11 cellular contexts compared by ENCODE assay signal in the genomic region with DNA sequence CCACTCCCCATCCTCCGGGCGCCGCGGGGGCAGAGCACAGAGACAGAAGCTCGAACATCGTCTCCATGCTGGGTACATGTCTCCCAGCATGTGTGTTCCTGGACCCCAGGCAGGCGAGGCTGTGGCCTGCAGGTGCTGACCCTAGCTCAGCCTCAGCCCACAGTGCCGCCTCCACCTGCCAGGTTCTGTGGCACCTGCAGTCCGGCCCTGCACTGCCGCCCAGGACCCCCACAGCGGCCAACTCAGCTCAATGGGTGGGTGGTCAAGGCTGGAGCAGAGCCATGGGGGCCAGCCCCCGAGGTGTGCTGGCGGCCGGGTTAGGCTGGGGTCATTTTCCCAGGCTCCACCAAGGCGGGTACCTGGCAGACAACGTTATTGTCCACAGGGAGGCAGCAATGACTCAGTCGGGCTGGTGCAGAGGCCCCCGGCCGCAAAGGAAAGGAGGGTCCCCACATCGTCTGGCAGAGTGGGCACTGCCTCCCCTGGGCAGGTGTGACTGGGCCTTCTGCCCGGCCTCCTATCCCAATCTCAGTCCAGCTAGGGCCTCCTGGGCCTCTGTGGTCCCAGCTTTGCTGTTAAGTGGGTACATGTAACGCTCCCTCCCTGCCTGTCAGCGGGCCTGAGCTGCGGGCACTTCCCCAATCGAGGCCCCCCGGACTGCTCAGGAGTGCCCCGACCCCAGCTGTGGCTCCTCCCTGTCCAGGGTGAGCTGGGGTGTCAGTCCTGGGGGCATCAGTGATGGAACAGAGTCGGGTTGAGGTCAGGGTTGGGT. TPM values are rescaled to one million over a fixed set of nuclear protein-coding genes. Genes with fewer than 3 reads are reported as not detected.
DNase-seq lines count a peak whose midpoint lies in the region; ATAC-seq, FAIRE-seq and TF ChIP-seq lines count a peak whose summit lies in the region.
"Had no signal": no experiment of that assay in that cellular context is flagged by ENCODE, and none has a peak within 500 bp of the region (broad histone marks: within the 10 kb centered on the region; RNA-seq: fewer than 3 reads in every experiment).

No MANE protein-coding gene starts in this region.

- no peaks in the 10 kb centered on the region for H3K36me3 Mint-ChIP-seq in activated CD4-positive, alpha-beta T cell treated with anti-CD3 and anti-CD28 coated beads for 36 hours (ENCODE audit: low read depth)

- H3K4me2 ChIP-seq in H1 (ENCODE audit: insufficient read depth in 1 of 2, low read depth in 2 of 2, low read length in 2 of 2) = no peak overlapping the region

- H4K5ac ChIP-seq in H1 (ENCODE audit: insufficient read length, low read depth, low read length) = no peak overlapping the region

- H4K20me1 ChIP-seq in H1 (replicated peaks in 1 of 2; ENCODE audit: control insufficient read depth in 1 of 2, insufficient read depth in 2 of 2, low read length in 2 of 2) = peaks cover 3 to 8% of the 10 kb centered on the region in 2 experiments

- no peaks in the 10 kb centered on the region for H3K9me3 Mint-ChIP-seq in activated CD4-positive, alpha-beta T cell treated with anti-CD3 and anti-CD28 coated beads for 36 hours (ENCODE audit: low read depth)
- H3K9me3 Mint-ChIP-seq: central memory CD8-positive, alpha-beta T cell had no signal

- TF ChIP-seq EP300 in H1 (IDR thresholded peaks at IDR 0.05; ENCODE audit: borderline replicate concordance in 1 of 2, low read depth in 2 of 2, low read length in 2 of 2) = no peak

- H3K27ac ChIP-seq in H1 (ENCODE audit: low read depth, low read length) = no peak overlapping the region

- H2AK5ac ChIP-seq in H1 (ENCODE audit: low read depth, low read length) = no peak overlapping the region

- no peak overlapping the region for H3K4me3 ChIP-seq in H1 (ENCODE audit: extremely low read depth in 1 of 4, insufficient read depth in 2 of 4, low read depth in 3 of 4, low read length in 4 of 4)
- no peak overlapping the region for H3K4me3 ChIP-seq in retinal pigment epithelial cell (ENCODE audit: low read length)
- H3K4me3 ChIP-seq: gastroesophageal sphincter had no signal

- H3K4me1 Mint-ChIP-seq in activated CD4-positive, alpha-beta T cell treated with anti-CD3 and anti-CD28 coated beads for 36 hours = peaks cover 7% of the 10 kb centered on the region

- no peak for TF ChIP-seq POLR2A in H1 (IDR thresholded peaks at IDR 0.05; ENCODE audit: control extremely low read depth in 1 of 2, low read depth in 2 of 2, low read length in 2 of 2)

- no peak overlapping the region for H2BK5ac ChIP-seq in H1 (ENCODE audit: low read depth, low read length)

- H3K4ac ChIP-seq in H1 (replicated peaks; ENCODE audit: insufficient read length, low read depth, low read length) = no peak overlapping the region

- peak; percentile 4 for ATAC-seq in activated CD4-positive, alpha-beta T cell treated with anti-CD3 and anti-CD28 coated beads for 36 hours
- ATAC-seq in HG02642 (IDR thresholded peaks at IDR 0.05; ENCODE audit: poor library complexity, unreplicated experiment) (no peak), HG03025 (IDR thresholded peaks at IDR 0.05; ENCODE audit: low FRiP score, unreplicated experiment) (no peak)
- ATAC-seq: gastroesophageal sphincter had no signal

- no peak overlapping the region for H3K4me3 Mint-ChIP-seq in activated CD4-positive, alpha-beta T cell treated with anti-CD3 and anti-CD28 coated beads for 36 hours
- H3K4me3 Mint-ChIP-seq: central memory CD8-positive, alpha-beta T cell had no signal

- 80% methylated on average over 28 of the region's 28 CpGs; no CpG with 5 or more reads in 1 of the 2 experiments for WGBS in H1 (ENCODE audit: extremely low coverage in 1 of 2, insufficient coverage in 1 of 2, insufficient read length in 1 of 2, insufficient replicate concordance in 2 of 2, low coverage in 1 of 2, low lambda C conversion rate in 2 of 2, missing lambda C conversion rate in 1 of 2), 2 experiments

- H3K23ac ChIP-seq in H1 (ENCODE audit: insufficient read length) = no peak overlapping the region

- no peak overlapping the region for H3K14ac ChIP-seq in H1 (ENCODE audit: insufficient read length)

- no peaks in the 10 kb centered on the region for H3K79me2 ChIP-seq in H1 (ENCODE audit: control insufficient read depth in 1 of 2, insufficient read depth in 2 of 2, low read length in 2 of 2)

- H3K79me1 ChIP-seq in H1 (ENCODE audit: low read depth, low read length) = no peaks in the 10 kb centered on the region

- no peaks in the 10 kb centered on the region for H3K9me3 ChIP-seq in H1 (ENCODE audit: insufficient read depth in 2 of 2, low read depth in 1 of 2, low read length in 1 of 2)
- H3K9me3 ChIP-seq: gastroesophageal sphincter had no signal

- H3K23me2 ChIP-seq in H1 (ENCODE audit: low read depth, low read length) = peaks cover 2% of the 10 kb centered on the region; the same call in 1 of the 2 replicates

- POLR2A ChIA-PET in activated CD4-positive, alpha-beta T cell treated with anti-CD3 and anti-CD28 coated beads for 36 hours (lab: Charles Lee) = interaction anchor here (0.5 to 1.1 kb wide), 2 partner anchors 90 to 292 kb away, joined by 3 to 5 read pairs; no protein-coding TSS in a partner anchor
- POLR2A ChIA-PET in H1 (lab: Charles Lee; ENCODE audit: partially characterized antibody) = no interaction called here

- H2BK120ac ChIP-seq in H1 (replicated peaks; ENCODE audit: low read depth, low read length) = no peak overlapping the region

- H3K9ac ChIP-seq in H1 (replicated peaks in 1 of 4; ENCODE audit: extremely low read depth in 1 of 4, low read depth in 3 of 4, low read length in 3 of 4) = no peak overlapping the region

- peaks cover 0 to 14% (median 5%) of the 10 kb centered on the region in 4 experiments; a peak in 5 of 7 replicates for H3K4me1 ChIP-seq in H1 (replicated peaks in 1 of 4; ENCODE audit: control insufficient read depth in 3 of 4, insufficient read depth in 4 of 4, low read length in 3 of 4)

- H4K8ac ChIP-seq in H1 (ENCODE audit: extremely low read depth, insufficient read depth, low read length) = peak overlapping the region; percentile 35; the same call in 1 of the 2 replicates

- FAIRE-seq in H1 (lab: Jason Lieb, UNC) = no peak
- FAIRE-seq: small intestine had no signal

- peak; percentile 56 to 68 for TF ChIP-seq RAD21 in H1 (IDR thresholded peaks at IDR 0.05 in 1 of 2, conservative IDR thresholded peaks at IDR 0.05 in 1 of 2; ENCODE audit: low read depth in 2 of 2, low read length in 2 of 2)

- peaks cover 21% of the 10 kb centered on the region for H3K27me3 Mint-ChIP-seq in activated CD4-positive, alpha-beta T cell treated with anti-CD3 and anti-CD28 coated beads for 36 hours

- H4K91ac ChIP-seq in H1 (replicated peaks; ENCODE audit: insufficient read length, low read length) = no peak overlapping the region

- H3K56ac ChIP-seq in H1 (replicated peaks; ENCODE audit: insufficient read length, low read depth, low read length) = no peak overlapping the region

- no peak for DNase-seq in activated CD4-positive, alpha-beta T cell treated with anti-CD3 and anti-CD28 coated beads for 36 hours
- no peak for DNase-seq in activated CD4-positive, alpha-beta T cell treated with anti-CD3 and anti-CD28 coated beads for 4 hours
- DNase-seq in MV-4-11 (lab: John Stamatoyannopoulos, UW) (peak; percentile 56), H1 (ENCODE audit: low read depth in 1 of 2, low spot score in 2 of 2) (peak in 1 of 2 experiments; percentile 67), retinal pigment epithelial cell (ENCODE audit: low read depth) (no peak), cerebellar nuclear complex (lab: John Stamatoyannopoulos, UW) (no peak)
- DNase-seq: small intestine had no signal

- no peak overlapping the region for H3K27ac Mint-ChIP-seq in activated CD4-positive, alpha-beta T cell treated with anti-CD3 and anti-CD28 coated beads for 36 hours

- no peaks in the 10 kb centered on the region for H3K36me3 ChIP-seq in H1 (ENCODE audit: control insufficient read depth in 2 of 4, insufficient read depth in 4 of 4, low read length in 3 of 4)
- H3K36me3 ChIP-seq: gastroesophageal sphincter had no signal

- intact Hi-C loops in activated CD4-positive, alpha-beta T cell treated with anti-CD3 and anti-CD28 coated beads for 36 hours (cut with DNase I, micrococcal nuclease) = loop anchor here in 1 of 2 experiments (5.0 kb wide), 1 partner anchor 109 kb away; no protein-coding TSS in a partner anchor

- TF ChIP-seq CTCF in H1 (IDR thresholded peaks at IDR 0.05; ENCODE audit: control extremely low read depth in 1 of 3, insufficient read depth in 1 of 3, low read depth in 1 of 3, low read length in 3 of 3) (peak in 2 of 3 experiments; percentile 29 to 48; a peak in 2 of 4 replicates), retinal pigment epithelial cell (conservative IDR thresholded peaks at IDR 0.05; ENCODE audit: low read depth, low read length) (peak; percentile 30)

- H2BK15ac ChIP-seq in H1 (ENCODE audit: low read length) = no peak overlapping the region

- no peak overlapping the region for H2AFZ ChIP-seq in H1 (ENCODE audit: low read length)

- H2BK20ac ChIP-seq in H1 (ENCODE audit: low read length) = no peak overlapping the region

- H3K18ac ChIP-seq in H1 (ENCODE audit: extremely low read depth, low read length) = no peak overlapping the region

- 0 out of 2 replicates have a peak overlapping the region, but pooled peaks have one; percentile 27 for H2BK12ac ChIP-seq in H1 (ENCODE audit: low read depth, low read length)

- H3K27me3 ChIP-seq in H1 (replicated peaks in 1 of 4; ENCODE audit: control insufficient read depth in 3 of 4, extremely low read depth in 1 of 4, insufficient read depth in 3 of 4, low read length in 3 of 4) = peaks cover 0 to 16% (median 13%) of the 10 kb centered on the region in 4 experiments; a peak in 4 of 7 replicates

- CTCF ChIA-PET in activated CD4-positive, alpha-beta T cell treated with anti-CD3 and anti-CD28 coated beads for 36 hours (lab: Charles Lee) = interaction anchor here (0.7 to 1.8 kb wide), 5 partner anchors 11 to 194 kb away, joined by 3 to 7 read pairs (median 5); no protein-coding TSS in a partner anchor
- CTCF ChIA-PET in H1 (lab: Charles Lee; ENCODE audit: partially characterized antibody) = interaction anchor here (0.5 to 6.2 kb wide), 38 partner anchors 11 to 949 kb away, joined by 3 to 36 read pairs (median 4); a partner anchor contains a TSS

RNA-seq across cellular contexts. Expression of a gene that starts 20.2 kb away (rescaled TPM):
- 10 to 100 TPM; 12.3 to 13.5 TPM for total RNA-seq in activated CD4-positive, alpha-beta T cell treated with anti-CD3 and anti-CD28 coated beads for 36 hours
- 33.3 and 33.6 TPM in 2 replicates for total RNA-seq in H1 (2021; fragmentation: NEBNext Ultra II Directional; extraction: Animal tissue kit (Norgen Biotek cat#: 25700))
- 25.5 and 40.3 TPM in 2 replicates for polyA plus RNA-seq in H1 (2011; rRNA removed)
- polyA plus RNA-seq in H1 (2011; cell fraction: cytosol; rRNA removed) = 35.2 TPM
- 49.1 TPM for polyA plus RNA-seq in H1 (2011; cell fraction: nucleus; rRNA removed)
- polyA plus RNA-seq in H1 (2012, experiment 1 of 2) = 28.3 to 44.3 TPM (median 38.0 TPM) in 4 replicates
- polyA plus RNA-seq in H1 (2012, experiment 2 of 2) = 26.9 TPM
- polyA plus RNA-seq in H1 (2013, experiment 1 of 2) = 21.1 TPM
- 19.1 TPM for polyA plus RNA-seq in H1 (2013, experiment 2 of 2)
- polyA minus RNA-seq in H1 (2011; rRNA and poly(A)+ RNA removed) = 3.2 and 4.2 TPM in 2 replicates
- polyA minus RNA-seq in H1 (2011; cell fraction: cytosol; rRNA and poly(A)+ RNA removed) = 13.7 TPM
- polyA minus RNA-seq in H1 (2011; cell fraction: nucleus; rRNA and poly(A)+ RNA removed) = 12.6 TPM

RNA-seq across cellular contexts. Expression of a gene that starts 32.8 kb away (rescaled TPM):
- 1 to 10 TPM; 3.2 to 3.6 TPM for total RNA-seq in activated CD4-positive, alpha-beta T cell treated with anti-CD3 and anti-CD28 coated beads for 36 hours
- total RNA-seq in H1 (2021; fragmentation: NEBNext Ultra II Directional; extraction: Animal tissue kit (Norgen Biotek cat#: 25700)) = 6.2 and 8.9 TPM in 2 replicates
- 2.8 and 4.8 TPM in 2 replicates for polyA plus RNA-seq in H1 (2011; rRNA removed)
- 6.5 TPM for polyA plus RNA-seq in H1 (2011; cell fraction: cytosol; rRNA removed)
- polyA plus RNA-seq in H1 (2011; cell fraction: nucleus; rRNA removed) = 27.2 TPM
- 5.4 to 9.8 TPM (median 7.3 TPM) in 4 replicates for polyA plus RNA-seq in H1 (2012, experiment 1 of 2)
- 4.8 TPM for polyA plus RNA-seq in H1 (2012, experiment 2 of 2)
- 4.2 TPM for polyA plus RNA-seq in H1 (2013, experiment 1 of 2)
- 4.1 TPM for polyA plus RNA-seq in H1 (2013, experiment 2 of 2)
- polyA minus RNA-seq in H1 (2011; rRNA and poly(A)+ RNA removed) = 3.4 and 4.7 TPM in 2 replicates
- polyA minus RNA-seq in H1 (2011; cell fraction: cytosol; rRNA and poly(A)+ RNA removed) = 2.9 TPM
- polyA minus RNA-seq in H1 (2011; cell fraction: nucleus; rRNA and poly(A)+ RNA removed) = 5.7 TPM

RNA-seq across cellular contexts. Expression of a gene that starts 47.0 kb away (rescaled TPM):
- total RNA-seq in activated CD4-positive, alpha-beta T cell treated with anti-CD3 and anti-CD28 coated beads for 36 hours = 10 to 100 TPM; 18.9 to 23.2 TPM
- 10.2 and 11.6 TPM in 2 replicates for total RNA-seq in H1 (2021; fragmentation: NEBNext Ultra II Directional; extraction: Animal tissue kit (Norgen Biotek cat#: 25700))
- polyA plus RNA-seq in H1 (2011; rRNA removed) = 9.8 and 10.1 TPM in 2 replicates
- 9.4 TPM for polyA plus RNA-seq in H1 (2011; cell fraction: cytosol; rRNA removed)
- polyA plus RNA-seq in H1 (2011; cell fraction: nucleus; rRNA removed) = 16.1 TPM
- 7.2 to 14.6 TPM (median 12.4 TPM) in 4 replicates for polyA plus RNA-seq in H1 (2012, experiment 1 of 2)
- 13.7 TPM for polyA plus RNA-seq in H1 (2012, experiment 2 of 2)
- polyA plus RNA-seq in H1 (2013, experiment 1 of 2) = 8.8 TPM
- polyA plus RNA-seq in H1 (2013, experiment 2 of 2) = 8.2 TPM
- 5.8 and 7.9 TPM in 2 replicates for polyA minus RNA-seq in H1 (2011; rRNA and poly(A)+ RNA removed)
- 5.8 TPM for polyA minus RNA-seq in H1 (2011; cell fraction: cytosol; rRNA and poly(A)+ RNA removed)
- polyA minus RNA-seq in H1 (2011; cell fraction: nucleus; rRNA and poly(A)+ RNA removed) = 4.4 TPM
